ENCODE assay signal across 1 cellular context in genomic region chr9:131349881-131350563, GRCh38.
TF ChIP-seq lines count a peak whose summit lies in the region.

No MANE protein-coding gene starts in this region.

TF ChIP-seq in K562, 482 proteins besides CTCF, POLR2A, EP300 and RAD21 (continued from another document and continues in another):
- TF ChIP-seq CREB1 (IDR thresholded peaks at IDR 0.05) (no peak), CREB1 (CRISPR knock-in tag; IDR thresholded peaks at IDR 0.05) (no peak), THRAP3 (IDR thresholded peaks at IDR 0.05; ENCODE audit: borderline replicate concordance) (no peak), CCNT2 (IDR thresholded peaks at IDR 0.05; ENCODE audit: borderline replicate concordance, extremely low read depth, insufficient read length, low read depth, low read length) (peak; percentile 32), HDAC6 (IDR thresholded peaks at IDR 0.05; ENCODE audit: low read depth, low read length) (no peak), CHD4 (IDR thresholded peaks at IDR 0.05; ENCODE audit: insufficient read depth, insufficient replicate concordance, low read depth, low read length, poor library complexity, severe bottlenecking) (no peak), POLR2H (tag; IDR thresholded peaks at IDR 0.05; ENCODE audit: low read depth) (no peak), MXI1 (IDR thresholded peaks at IDR 0.05; ENCODE audit: low read depth, low read length) (no peak), MIER1 (IDR thresholded peaks at IDR 0.05; ENCODE audit: low read depth) (no peak), ZNF165 (CRISPR knock-in tag; IDR thresholded peaks at IDR 0.05; ENCODE audit: borderline replicate concordance) (no peak), DNMT1 (IDR thresholded peaks at IDR 0.05) (no peak), ID3 (CRISPR knock-in tag; IDR thresholded peaks at IDR 0.05) (no peak), ID3 (tag; IDR thresholded peaks at IDR 0.05) (no peak), EWSR1 (IDR thresholded peaks at IDR 0.05; ENCODE audit: borderline replicate concordance, low read depth, partially characterized antibody) (no peak), SUPT5H (IDR thresholded peaks at IDR 0.05) (no peak), HMG20B (CRISPR knock-in tag; IDR thresholded peaks at IDR 0.05) (no peak), SIN3B (IDR thresholded peaks at IDR 0.05; ENCODE audit: low read depth) (peak; percentile 29; the same call in 1 of the 2 replicates), ZBTB33 (CRISPR knock-in tag; IDR thresholded peaks at IDR 0.05) (peak; percentile 51; the same call in 1 of the 2 replicates), HNRNPK (IDR thresholded peaks at IDR 0.05; ENCODE audit: low read depth, low read length, poor library complexity, severe bottlenecking) (no peak), ATF3 (IDR thresholded peaks at IDR 0.05) (no peak), ATF3 (CRISPR knock-in tag; conservative IDR thresholded peaks at IDR 0.05) (no peak), BCL6 (CRISPR knock-in tag; IDR thresholded peaks at IDR 0.05) (no peak), SMARCA5 (IDR thresholded peaks at IDR 0.05) (no peak), STAT5A (IDR thresholded peaks at IDR 0.05; ENCODE audit: borderline replicate concordance, low read length) (no peak), ZNF644 (tag; IDR thresholded peaks at IDR 0.05; ENCODE audit: low read depth) (no peak), PHTF2 (CRISPR knock-in tag; IDR thresholded peaks at IDR 0.05) (no peak), TBL1XR1 (IDR thresholded peaks at IDR 0.05; ENCODE audit: low read length in 2 of 2) (no peak), RHOXF2B (CRISPR knock-in tag; conservative IDR thresholded peaks at IDR 0.05) (no peak), CBX3 (IDR thresholded peaks at IDR 0.05; ENCODE audit: borderline replicate concordance in 1 of 2, low read length in 2 of 2) (no peak), CBFA2T2 (conservative IDR thresholded peaks at IDR 0.05) (no peak), JUND (IDR thresholded peaks at IDR 0.05; ENCODE audit: borderline replicate concordance, low read depth, low read length) (peak; percentile 31; the same call in 1 of the 2 replicates), JUND (tag; IDR thresholded peaks at IDR 0.05; ENCODE audit: borderline replicate concordance, low read depth, low read length) (peak; percentile 10; the same call in 1 of the 3 replicates), FOS (IDR thresholded peaks at IDR 0.05; ENCODE audit: extremely low read depth, insufficient read length) (no peak), ZBTB7A (IDR thresholded peaks at IDR 0.05; ENCODE audit: borderline replicate concordance, control insufficient read depth, low read depth, low read length) (peak; percentile 37), ETV5 (CRISPR knock-in tag; IDR thresholded peaks at IDR 0.05; ENCODE audit: low read depth) (no peak)
- TF ChIP-seq, protein P1, sequence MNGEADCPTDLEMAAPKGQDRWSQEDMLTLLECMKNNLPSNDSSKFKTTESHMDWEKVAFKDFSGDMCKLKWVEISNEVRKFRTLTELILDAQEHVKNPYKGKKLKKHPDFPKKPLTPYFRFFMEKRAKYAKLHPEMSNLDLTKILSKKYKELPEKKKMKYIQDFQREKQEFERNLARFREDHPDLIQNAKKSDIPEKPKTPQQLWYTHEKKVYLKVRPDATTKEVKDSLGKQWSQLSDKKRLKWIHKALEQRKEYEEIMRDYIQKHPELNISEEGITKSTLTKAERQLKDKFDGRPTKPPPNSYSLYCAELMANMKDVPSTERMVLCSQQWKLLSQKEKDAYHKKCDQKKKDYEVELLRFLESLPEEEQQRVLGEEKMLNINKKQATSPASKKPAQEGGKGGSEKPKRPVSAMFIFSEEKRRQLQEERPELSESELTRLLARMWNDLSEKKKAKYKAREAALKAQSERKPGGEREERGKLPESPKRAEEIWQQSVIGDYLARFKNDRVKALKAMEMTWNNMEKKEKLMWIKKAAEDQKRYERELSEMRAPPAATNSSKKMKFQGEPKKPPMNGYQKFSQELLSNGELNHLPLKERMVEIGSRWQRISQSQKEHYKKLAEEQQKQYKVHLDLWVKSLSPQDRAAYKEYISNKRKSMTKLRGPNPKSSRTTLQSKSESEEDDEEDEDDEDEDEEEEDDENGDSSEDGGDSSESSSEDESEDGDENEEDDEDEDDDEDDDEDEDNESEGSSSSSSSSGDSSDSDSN (IDR thresholded peaks at IDR 0.05; ENCODE audit: borderline replicate concordance in 1 of 2, low read depth in 2 of 2, low read length in 2 of 2): peak in 1 of 2 experiments; percentile 62; a peak in 1 of 4 replicates
- TF ChIP-seq, protein P2, sequence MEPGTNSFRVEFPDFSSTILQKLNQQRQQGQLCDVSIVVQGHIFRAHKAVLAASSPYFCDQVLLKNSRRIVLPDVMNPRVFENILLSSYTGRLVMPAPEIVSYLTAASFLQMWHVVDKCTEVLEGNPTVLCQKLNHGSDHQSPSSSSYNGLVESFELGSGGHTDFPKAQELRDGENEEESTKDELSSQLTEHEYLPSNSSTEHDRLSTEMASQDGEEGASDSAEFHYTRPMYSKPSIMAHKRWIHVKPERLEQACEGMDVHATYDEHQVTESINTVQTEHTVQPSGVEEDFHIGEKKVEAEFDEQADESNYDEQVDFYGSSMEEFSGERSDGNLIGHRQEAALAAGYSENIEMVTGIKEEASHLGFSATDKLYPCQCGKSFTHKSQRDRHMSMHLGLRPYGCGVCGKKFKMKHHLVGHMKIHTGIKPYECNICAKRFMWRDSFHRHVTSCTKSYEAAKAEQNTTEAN (CRISPR knock-in tag; IDR thresholded peaks at IDR 0.05): no peak
- TF ChIP-seq, protein P3, sequence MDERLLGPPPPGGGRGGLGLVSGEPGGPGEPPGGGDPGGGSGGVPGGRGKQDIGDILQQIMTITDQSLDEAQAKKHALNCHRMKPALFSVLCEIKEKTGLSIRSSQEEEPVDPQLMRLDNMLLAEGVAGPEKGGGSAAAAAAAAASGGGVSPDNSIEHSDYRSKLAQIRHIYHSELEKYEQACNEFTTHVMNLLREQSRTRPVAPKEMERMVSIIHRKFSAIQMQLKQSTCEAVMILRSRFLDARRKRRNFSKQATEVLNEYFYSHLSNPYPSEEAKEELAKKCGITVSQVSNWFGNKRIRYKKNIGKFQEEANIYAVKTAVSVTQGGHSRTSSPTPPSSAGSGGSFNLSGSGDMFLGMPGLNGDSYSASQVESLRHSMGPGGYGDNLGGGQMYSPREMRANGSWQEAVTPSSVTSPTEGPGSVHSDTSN (CRISPR knock-in tag; IDR thresholded peaks at IDR 0.05; ENCODE audit: low read depth): no peak
- TF ChIP-seq, protein P3 (tag; conservative IDR thresholded peaks at IDR 0.05; ENCODE audit: low read depth): no peak
- TF ChIP-seq, protein P4, sequence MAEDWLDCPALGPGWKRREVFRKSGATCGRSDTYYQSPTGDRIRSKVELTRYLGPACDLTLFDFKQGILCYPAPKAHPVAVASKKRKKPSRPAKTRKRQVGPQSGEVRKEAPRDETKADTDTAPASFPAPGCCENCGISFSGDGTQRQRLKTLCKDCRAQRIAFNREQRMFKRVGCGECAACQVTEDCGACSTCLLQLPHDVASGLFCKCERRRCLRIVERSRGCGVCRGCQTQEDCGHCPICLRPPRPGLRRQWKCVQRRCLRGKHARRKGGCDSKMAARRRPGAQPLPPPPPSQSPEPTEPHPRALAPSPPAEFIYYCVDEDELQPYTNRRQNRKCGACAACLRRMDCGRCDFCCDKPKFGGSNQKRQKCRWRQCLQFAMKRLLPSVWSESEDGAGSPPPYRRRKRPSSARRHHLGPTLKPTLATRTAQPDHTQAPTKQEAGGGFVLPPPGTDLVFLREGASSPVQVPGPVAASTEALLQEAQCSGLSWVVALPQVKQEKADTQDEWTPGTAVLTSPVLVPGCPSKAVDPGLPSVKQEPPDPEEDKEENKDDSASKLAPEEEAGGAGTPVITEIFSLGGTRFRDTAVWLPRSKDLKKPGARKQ (CRISPR knock-in tag; IDR thresholded peaks at IDR 0.05): no peak
- TF ChIP-seq, protein P5, sequence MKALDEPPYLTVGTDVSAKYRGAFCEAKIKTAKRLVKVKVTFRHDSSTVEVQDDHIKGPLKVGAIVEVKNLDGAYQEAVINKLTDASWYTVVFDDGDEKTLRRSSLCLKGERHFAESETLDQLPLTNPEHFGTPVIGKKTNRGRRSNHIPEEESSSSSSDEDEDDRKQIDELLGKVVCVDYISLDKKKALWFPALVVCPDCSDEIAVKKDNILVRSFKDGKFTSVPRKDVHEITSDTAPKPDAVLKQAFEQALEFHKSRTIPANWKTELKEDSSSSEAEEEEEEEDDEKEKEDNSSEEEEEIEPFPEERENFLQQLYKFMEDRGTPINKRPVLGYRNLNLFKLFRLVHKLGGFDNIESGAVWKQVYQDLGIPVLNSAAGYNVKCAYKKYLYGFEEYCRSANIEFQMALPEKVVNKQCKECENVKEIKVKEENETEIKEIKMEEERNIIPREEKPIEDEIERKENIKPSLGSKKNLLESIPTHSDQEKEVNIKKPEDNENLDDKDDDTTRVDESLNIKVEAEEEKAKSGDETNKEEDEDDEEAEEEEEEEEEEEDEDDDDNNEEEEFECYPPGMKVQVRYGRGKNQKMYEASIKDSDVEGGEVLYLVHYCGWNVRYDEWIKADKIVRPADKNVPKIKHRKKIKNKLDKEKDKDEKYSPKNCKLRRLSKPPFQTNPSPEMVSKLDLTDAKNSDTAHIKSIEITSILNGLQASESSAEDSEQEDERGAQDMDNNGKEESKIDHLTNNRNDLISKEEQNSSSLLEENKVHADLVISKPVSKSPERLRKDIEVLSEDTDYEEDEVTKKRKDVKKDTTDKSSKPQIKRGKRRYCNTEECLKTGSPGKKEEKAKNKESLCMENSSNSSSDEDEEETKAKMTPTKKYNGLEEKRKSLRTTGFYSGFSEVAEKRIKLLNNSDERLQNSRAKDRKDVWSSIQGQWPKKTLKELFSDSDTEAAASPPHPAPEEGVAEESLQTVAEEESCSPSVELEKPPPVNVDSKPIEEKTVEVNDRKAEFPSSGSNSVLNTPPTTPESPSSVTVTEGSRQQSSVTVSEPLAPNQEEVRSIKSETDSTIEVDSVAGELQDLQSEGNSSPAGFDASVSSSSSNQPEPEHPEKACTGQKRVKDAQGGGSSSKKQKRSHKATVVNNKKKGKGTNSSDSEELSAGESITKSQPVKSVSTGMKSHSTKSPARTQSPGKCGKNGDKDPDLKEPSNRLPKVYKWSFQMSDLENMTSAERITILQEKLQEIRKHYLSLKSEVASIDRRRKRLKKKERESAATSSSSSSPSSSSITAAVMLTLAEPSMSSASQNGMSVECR (CRISPR knock-in tag; IDR thresholded peaks at IDR 0.05): no peak
- TF ChIP-seq, protein P6, sequence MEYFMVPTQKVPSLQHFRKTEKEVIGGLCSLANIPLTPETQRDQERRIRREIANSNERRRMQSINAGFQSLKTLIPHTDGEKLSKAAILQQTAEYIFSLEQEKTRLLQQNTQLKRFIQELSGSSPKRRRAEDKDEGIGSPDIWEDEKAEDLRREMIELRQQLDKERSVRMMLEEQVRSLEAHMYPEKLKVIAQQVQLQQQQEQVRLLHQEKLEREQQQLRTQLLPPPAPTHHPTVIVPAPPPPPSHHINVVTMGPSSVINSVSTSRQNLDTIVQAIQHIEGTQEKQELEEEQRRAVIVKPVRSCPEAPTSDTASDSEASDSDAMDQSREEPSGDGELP (CRISPR knock-in tag; IDR thresholded peaks at IDR 0.05; ENCODE audit: borderline replicate concordance): peak; percentile 63; the same call in 1 of the 2 replicates
